8 cellular contexts compared by ENCODE assay signal in the genomic region with DNA sequence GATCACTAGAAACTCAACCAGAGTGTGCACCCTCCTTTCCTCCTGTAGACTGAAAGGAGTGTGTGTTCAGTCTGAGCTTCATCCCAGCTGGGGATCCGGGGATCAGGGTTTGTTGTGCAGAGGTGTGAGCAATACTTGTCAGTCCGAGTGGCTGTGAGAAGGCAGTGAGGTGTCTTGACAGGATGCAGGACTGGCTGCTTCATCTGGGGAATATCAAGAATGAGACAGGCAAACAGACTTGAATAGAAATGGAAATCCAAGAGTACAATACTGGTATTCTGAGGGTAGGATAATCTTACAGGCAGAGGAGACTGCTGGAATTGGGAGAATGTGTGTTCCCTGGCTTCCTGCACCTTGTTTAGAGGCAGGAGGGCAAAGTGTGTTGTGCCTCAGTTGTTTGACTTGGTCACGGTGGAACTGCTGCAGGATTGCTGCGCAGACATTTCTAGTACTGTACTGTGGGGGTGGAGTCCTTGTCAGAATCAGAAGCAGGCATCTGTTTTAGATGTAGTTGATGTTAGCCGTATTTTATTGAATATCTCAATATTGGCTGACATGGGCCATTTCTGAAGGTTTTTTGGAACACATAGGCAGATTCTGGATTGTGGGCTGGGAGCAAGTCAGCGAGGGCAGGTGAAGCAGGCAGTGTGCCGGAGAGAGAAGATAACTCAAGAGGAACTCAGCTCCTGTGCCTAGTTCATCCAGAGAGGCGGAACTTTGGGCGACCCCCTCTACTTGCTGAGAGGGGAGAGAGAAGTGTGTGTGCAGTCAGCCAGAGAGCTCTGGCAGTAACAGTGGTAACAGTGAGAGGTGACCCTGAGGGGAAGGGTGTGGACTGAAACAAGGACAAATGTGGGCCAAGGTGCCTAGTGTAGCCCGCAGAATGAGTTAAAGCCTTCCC. TPM values are rescaled to one million over a fixed set of nuclear protein-coding genes. Genes with fewer than 3 reads are reported as not detected.
A peak's percentile ranks its signal among the peaks of the same experiment; 100 is the strongest.
DNase-seq lines count a peak whose midpoint lies in the region; ATAC-seq and TF ChIP-seq lines count a peak whose summit lies in the region.

No MANE protein-coding gene starts in this region.

- DNase-seq in effector memory CD8-positive, alpha-beta T cell: no peak
- DNase-seq in neural crest cell (ENCODE audit: low read depth, low spot score) (no peak), NCI-H2107 treated with DMSO at 0.1 percent for 48 hours (lab: John Stamatoyannopoulos, UW; ENCODE audit: unreplicated experiment) (no peak), COLO829 (ENCODE audit: low spot score) (no peak), germinal center (ENCODE audit: low spot score) (no peak)

- peak overlapping the region; percentile 46; the same call in 1 of the 2 replicates for H3K9ac ChIP-seq in OCI-LY1 (ENCODE audit: low read length)

- H2AFZ ChIP-seq in OCI-LY1 (ENCODE audit: low read length): no peak overlapping the region

- peaks cover 44 to 56% of the 10 kb centered on the region in 2 donors for H3K4me1 Mint-ChIP-seq in effector memory CD8-positive, alpha-beta T cell (ENCODE audit: low read depth in 2 of 2)
- peaks cover 43% of the 10 kb centered on the region for H3K4me1 Mint-ChIP-seq in neural crest cell

- no peaks in the 10 kb centered on the region for H4K20me1 ChIP-seq in OCI-LY1 (ENCODE audit: insufficient read depth, low read length)

- H3K36me3 Mint-ChIP-seq in effector memory CD8-positive, alpha-beta T cell (ENCODE audit: insufficient read depth): peaks cover 54% of the 10 kb centered on the region
- H3K36me3 Mint-ChIP-seq in neural crest cell (ENCODE audit: low read depth): peaks cover 3% of the 10 kb centered on the region

- H3K27me3 ChIP-seq in OCI-LY1 (ENCODE audit: insufficient read depth, low read length): no peaks in the 10 kb centered on the region

- TF ChIP-seq CTCF in OCI-LY1 (IDR thresholded peaks at IDR 0.05; ENCODE audit: low read length): no peak
- TF ChIP-seq CTCF in neural crest cell (conservative IDR thresholded peaks at IDR 0.05): no peak

- H3K4me2 ChIP-seq in OCI-LY1 (ENCODE audit: low read length): peak overlapping the region; percentile 78

- no peaks in the 10 kb centered on the region for H3K27me3 Mint-ChIP-seq in effector memory CD8-positive, alpha-beta T cell
- H3K27me3 Mint-ChIP-seq in neural crest cell (ENCODE audit: low read depth): no peaks in the 10 kb centered on the region

- no peaks in the 10 kb centered on the region for H3K9me2 ChIP-seq in OCI-LY1 (ENCODE audit: low read depth, low read length)

- peaks cover 34% of the 10 kb centered on the region for H3K79me2 ChIP-seq in OCI-LY1 (ENCODE audit: insufficient read depth, low read length)

- no peaks in the 10 kb centered on the region for H3F3A ChIP-seq in OCI-LY1 (ENCODE audit: insufficient read depth, low read length)

- H3K27ac Mint-ChIP-seq in effector memory CD8-positive, alpha-beta T cell: peak overlapping the region; percentile 100
- H3K27ac Mint-ChIP-seq in neural crest cell (ENCODE audit: unreplicated experiment): peak overlapping the region; percentile 73

- H3K4me3 ChIP-seq in GM08714 (ENCODE audit: low read length): peak overlapping the region; percentile 33; the same call in 1 of the 2 replicates
- H3K4me3 ChIP-seq in OCI-LY1 (ENCODE audit: low read depth, low read length, poor library complexity, severe bottlenecking): peak overlapping the region; percentile 79

- no peaks in the 10 kb centered on the region for H3K9me3 ChIP-seq in OCI-LY1 (ENCODE audit: low read length)

- ATAC-seq in effector memory CD8-positive, alpha-beta T cell (replicated peaks): no peak
- ATAC-seq in GM21515 (IDR thresholded peaks at IDR 0.05; ENCODE audit: unreplicated experiment): no peak

- no peaks in the 10 kb centered on the region for H3K9me3 Mint-ChIP-seq in effector memory CD8-positive, alpha-beta T cell
- no peaks in the 10 kb centered on the region for H3K9me3 Mint-ChIP-seq in neural crest cell

- H3K4me3 Mint-ChIP-seq in effector memory CD8-positive, alpha-beta T cell: peak overlapping the region; percentile 99 to 100
- H3K4me3 Mint-ChIP-seq in neural crest cell: peak overlapping the region; percentile 98

- peaks cover 37% of the 10 kb centered on the region for H3K4me1 ChIP-seq in OCI-LY1 (ENCODE audit: insufficient read depth, low read length, severe bottlenecking)

- peaks cover 25% of the 10 kb centered on the region for H3K36me3 ChIP-seq in OCI-LY1 (ENCODE audit: insufficient read depth, low read length)

- H3K27ac ChIP-seq in OCI-LY1 (ENCODE audit: low read depth, low read length, poor library complexity, severe bottlenecking): peak overlapping the region; percentile 67

RNA-seq across cellular contexts. Expression of a gene that starts 27.1 kb away (rescaled TPM):
- 51.3 and 55.1 TPM in 2 replicates for total RNA-seq in neural crest cell

RNA-seq across cellular contexts. Expression of a gene that starts 50.0 kb away (rescaled TPM):
- total RNA-seq in neural crest cell: 58.9 and 71.8 TPM in 2 replicates
